In the genomic region with DNA sequence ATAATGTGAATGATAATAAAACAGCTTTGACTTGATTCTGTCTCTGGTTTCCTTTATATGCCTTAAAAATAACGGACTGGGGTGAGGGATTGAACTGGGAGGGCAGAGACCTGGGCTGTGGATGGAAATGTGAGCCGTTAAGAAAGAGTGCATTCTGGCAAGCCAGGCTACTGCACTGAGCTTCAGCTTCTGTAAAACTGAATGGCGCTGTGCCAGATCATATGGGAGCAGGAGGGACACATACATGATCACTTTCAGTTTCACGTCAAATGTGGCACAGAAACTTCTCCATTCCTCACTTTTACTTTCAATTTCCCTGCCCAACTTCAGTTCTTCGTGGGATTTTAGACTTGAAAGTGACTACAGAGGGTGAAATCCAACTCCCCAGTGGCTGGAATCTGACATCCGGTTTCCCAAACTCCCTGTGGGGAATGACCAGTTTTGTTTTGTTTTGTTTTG, we compare ENCODE assay signal across 8 cellular contexts. TPM values are rescaled to one million over a fixed set of nuclear protein-coding genes. Genes with fewer than 3 reads are reported as not detected.
A peak's percentile ranks its signal among the peaks of the same experiment; 100 is the strongest.
DNase-seq lines count a peak whose midpoint lies in the region; ATAC-seq and TF ChIP-seq lines count a peak whose summit lies in the region.

No MANE protein-coding gene starts in this region.

- H3K4me1 ChIP-seq in SJSA1 (replicated peaks) (peaks cover 75% of the 10 kb centered on the region), heart right ventricle (peaks cover 25 to 68% (median 60%) of the 10 kb centered on the region in 9 donors), sigmoid colon (peaks cover 0 to 44% (median 44%) of the 10 kb centered on the region in 4 donors)

- peak overlapping the region; percentile 96 for H3K27ac ChIP-seq in SJSA1
- peak overlapping the region; percentile 84 to 99 (median 93) for H3K27ac ChIP-seq in heart right ventricle
- peak overlapping the region; percentile 86 to 93 (median 89) for H3K27ac ChIP-seq in sigmoid colon

- TF ChIP-seq CTCF in heart right ventricle (IDR thresholded peaks at IDR 0.05) (no peak), sigmoid colon (IDR thresholded peaks at IDR 0.05) (no peak)

- 2% methylated on average over 6 of the region's 6 CpGs for WGBS in heart right ventricle, 2 donors
- WGBS in sigmoid colon, 2 donors, result 1% methylated on average over 6 of the region's 6 CpGs

- H3K36me3 ChIP-seq in SJSA1, result no peaks in the 10 kb centered on the region
- H3K36me3 ChIP-seq in heart right ventricle, result no peaks in the 10 kb centered on the region
- no peaks in the 10 kb centered on the region for H3K36me3 ChIP-seq in sigmoid colon

- TF ChIP-seq POLR2A in sigmoid colon (IDR thresholded peaks at IDR 0.05), result no peak

- peak in 1 of 4 donors; percentile 9 for TF ChIP-seq EP300 in sigmoid colon (IDR thresholded peaks at IDR 0.05)

- no peaks in the 10 kb centered on the region for H3K27me3 ChIP-seq in SJSA1 (replicated peaks)
- H3K27me3 ChIP-seq in heart right ventricle, result no peaks in the 10 kb centered on the region
- H3K27me3 ChIP-seq in sigmoid colon, result no peaks in the 10 kb centered on the region

- intact Hi-C loops in heart right ventricle (cut with DNase I), result loop anchor here in 7 of 10 donors (2.0 to 5.0 kb wide), 5 partner anchors 15 to 73 kb away; a partner anchor contains a TSS
- intact Hi-C loops in sigmoid colon (cut with DNase I), result loop anchor here (5.0 to 10.0 kb wide), 3 partner anchors 33 to 325 kb away; a partner anchor contains a TSS

- H3K4me3 ChIP-seq in SJSA1 (peak overlapping the region; percentile 47), heart right ventricle (peak overlapping the region; percentile 52 to 78 (median 72)), sigmoid colon (peak overlapping the region; percentile 47 to 62 (median 54))

- ATAC-seq in GM18907 (IDR thresholded peaks at IDR 0.05; ENCODE audit: unreplicated experiment), result peak; percentile 52
- ATAC-seq in HG03565 (IDR thresholded peaks at IDR 0.05; ENCODE audit: unreplicated experiment), result peak; percentile 33
- peak in 6 of 8 donors; percentile 5 to 39 (median 20) for ATAC-seq in heart right ventricle
- no peak for ATAC-seq in HG02840 (IDR thresholded peaks at IDR 0.05; ENCODE audit: low FRiP score, unreplicated experiment)

- H3K9me3 ChIP-seq in SJSA1 (replicated peaks), result no peaks in the 10 kb centered on the region
- H3K9me3 ChIP-seq in heart right ventricle, result no peaks in the 10 kb centered on the region
- no peaks in the 10 kb centered on the region for H3K9me3 ChIP-seq in sigmoid colon

- DNase-seq in AG08396 (ENCODE audit: low spot score) (peak; percentile 67), SJSA1 (ENCODE audit: low read depth in 1 of 2, low spot score in 2 of 2) (peak; percentile 78 to 92), heart right ventricle (peak in 1 of 2 donors; percentile 87), sigmoid colon (peak; percentile 89)
- DNase-seq in activated naive CD4-positive, alpha-beta T cell treated with anti-CD3 and anti-CD28 coated beads, Interleukin-2, amount 50 U/mL, for 16 hours, result peak; percentile 76

RNA-seq across cellular contexts. Expression of a gene that starts 1.1 kb away (rescaled TPM):
- 48.4 and 69.6 TPM in 2 replicates for total RNA-seq in SJSA1 (2014; rRNA removed; shearing (Covaris generic))
- total RNA-seq in heart right ventricle, result 100 to 1,000 TPM in 6 of 10 donors, 10 to 100 TPM in 4; 88.8 to 354 (median 109) TPM
- polyA plus RNA-seq in heart right ventricle, result 100 to 1,000 TPM; 195 to 231 TPM
- total RNA-seq in sigmoid colon, result 100 to 1,000 TPM in 2 of 4 donors, 10 to 100 TPM in 2; 37.5 to 161 (median 96.0) TPM
- polyA plus RNA-seq in sigmoid colon, result 100 to 1,000 TPM; 320 to 968 (median 400) TPM

RNA-seq across cellular contexts. Expression of a gene that starts 16.1 kb away (rescaled TPM):
- 63.9 and 155 TPM in 2 replicates for total RNA-seq in SJSA1 (2014; rRNA removed; shearing (Covaris generic))
- 100 to 1,000 TPM in 5 of 10 donors, 10 to 100 TPM in 5; 83.3 to 164 (median 97.0) TPM for total RNA-seq in heart right ventricle
- polyA plus RNA-seq in heart right ventricle, result 100 to 1,000 TPM in 1 of 2 donors, 10 to 100 TPM in 1; 31.9 to 268 TPM
- total RNA-seq in sigmoid colon, result 100 to 1,000 TPM in 2 of 4 donors, 10 to 100 TPM in 2; 96.9 to 295 (median 136) TPM
- polyA plus RNA-seq in sigmoid colon, result 100 to 1,000 TPM in 2 of 3 donors, 10 to 100 TPM in 1; 82.0 to 813 (median 358) TPM

RNA-seq across cellular contexts. Expression of a gene that starts 20.2 kb away (rescaled TPM):
- total RNA-seq in SJSA1 (2014; rRNA removed; shearing (Covaris generic)), result not detected in 2 replicates
- 10 to 100 TPM in 1 of 10 donors, 1 to 10 TPM in 9; 1.9 to 11.6 (median 4.1) TPM for total RNA-seq in heart right ventricle
- 10 to 100 TPM in 1 of 2 donors, 1 to 10 TPM in 1; 4.4 to 29.8 TPM for polyA plus RNA-seq in heart right ventricle
- 1 to 10 TPM in 2 of 4 donors, not detected in 2; 4.3 to 9.6 TPM for total RNA-seq in sigmoid colon
- polyA plus RNA-seq in sigmoid colon, result 1 to 10 TPM; 3.5 to 6.0 (median 4.0) TPM

RNA-seq across cellular contexts. Expression of a gene that starts 23.0 kb away (rescaled TPM):
- 0.74 and 7.0 TPM in 2 replicates for total RNA-seq in SJSA1 (2014; rRNA removed; shearing (Covaris generic))
- total RNA-seq in heart right ventricle (10 to 100 TPM in 1 of 10 donors, 1 to 10 TPM in 5, under 1 TPM in 4; 0.75 to 24.3 (median 1.7) TPM), sigmoid colon (10 to 100 TPM in 2 of 4 donors, 1 to 10 TPM in 2; 3.9 to 40.7 (median 11.0) TPM)
- polyA plus RNA-seq in heart right ventricle (10 to 100 TPM; 11.9 to 25.4 TPM), sigmoid colon (100 to 1,000 TPM in 1 of 3 donors, 10 to 100 TPM in 2; 12.5 to 106 (median 43.7) TPM)

RNA-seq across cellular contexts. Expression of a gene that starts 29.0 kb away (rescaled TPM):
- total RNA-seq in SJSA1 (2014; rRNA removed; shearing (Covaris generic)), result not detected in 2 replicates
- total RNA-seq in heart right ventricle, result 10 to 100 TPM in 1 of 10 donors, 1 to 10 TPM in 5, under 1 TPM in 2, not detected in 2; 0.71 to 67.7 (median 2.6) TPM
- polyA plus RNA-seq in heart right ventricle, result 100 to 1,000 TPM in 1 of 2 donors, 10 to 100 TPM in 1; 11.1 to 102 TPM
- 10 to 100 TPM in 2 of 4 donors, not detected in 2; 30.3 to 34.1 TPM for total RNA-seq in sigmoid colon
- 10 to 100 TPM; 13.9 to 63.4 (median 29.4) TPM for polyA plus RNA-seq in sigmoid colon
